Comparison of ENCODE assay signal across 8 cellular contexts in genomic region chr12:30847259-30847658, GRCh38.
DNase-seq lines count a peak whose midpoint lies in the region; ATAC-seq, FAIRE-seq and TF ChIP-seq lines count a peak whose summit lies in the region.

No MANE protein-coding gene starts in this region.

- peak; percentile 61 for TF ChIP-seq CTCF in AG09319 (IDR thresholded peaks at IDR 0.05; ENCODE audit: low read depth, low read length)
- TF ChIP-seq CTCF in GM12874 (IDR thresholded peaks at IDR 0.05; ENCODE audit: insufficient read depth, low read depth, low read length), result peak; percentile 57

- DNase-seq in AG09319 (ENCODE audit: extremely low read depth, low read depth) (peak; percentile 35), NCI-H2081 (lab: John Stamatoyannopoulos, UW) (peak; percentile 49 to 61), foreskin melanocyte (peak; percentile 50), smooth muscle cell of the brain vasculature (ENCODE audit: low read depth, low spot score) (peak; percentile 35)

- ATAC-seq in HG02852 (IDR thresholded peaks at IDR 0.05; ENCODE audit: unreplicated experiment) (no peak), GM19455 (IDR thresholded peaks at IDR 0.05; ENCODE audit: unreplicated experiment) (no peak)

- FAIRE-seq in TTC549 (lab: Jason Lieb, UNC), result peak; percentile 62
